ENCODE assay signal across 14 cellular contexts in the genomic region with DNA sequence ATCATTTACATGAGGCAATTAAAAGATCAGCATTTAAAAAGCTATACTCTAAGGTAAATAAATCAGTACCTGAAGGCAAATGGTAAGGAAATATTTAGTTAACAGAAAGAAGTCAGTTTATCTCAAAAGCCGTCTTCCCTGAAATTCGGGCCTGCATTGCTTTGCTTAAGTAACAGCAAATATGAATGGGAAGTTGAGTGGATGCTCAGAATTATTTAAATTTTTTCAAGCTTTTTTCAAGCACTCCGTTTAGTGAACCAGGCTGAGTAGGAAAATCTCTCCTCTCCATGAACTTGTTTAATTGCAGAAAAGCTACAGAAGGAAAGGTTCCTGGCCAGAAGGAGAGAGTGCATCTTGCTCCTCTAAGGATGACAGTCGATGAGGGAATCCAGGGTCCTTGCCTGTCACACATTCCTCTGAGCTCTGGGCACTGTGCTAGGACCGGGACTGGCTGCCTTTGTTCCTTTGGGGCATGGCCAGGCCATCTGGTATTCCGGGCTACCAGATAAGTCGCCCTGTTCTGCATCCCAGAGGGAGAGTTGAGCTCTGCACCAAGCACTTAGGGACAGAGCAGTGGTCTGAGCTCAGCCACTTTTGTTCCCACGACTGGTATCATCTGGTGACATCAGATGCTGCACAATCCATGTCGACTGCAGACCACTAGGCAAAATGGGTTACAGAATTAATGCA.
DNase-seq lines count a peak whose midpoint lies in the region; ATAC-seq and TF ChIP-seq lines count a peak whose summit lies in the region.
"Had no signal": no experiment of that assay in that cellular context is flagged by ENCODE, and none has a peak within 500 bp of the region (broad histone marks: within the 10 kb centered on the region; RNA-seq: fewer than 3 reads in every experiment).

No MANE protein-coding gene starts in this region.

- no peaks in the 10 kb centered on the region for H3K36me3 ChIP-seq in transverse colon
- H3K36me3 ChIP-seq: adrenal gland, thyroid gland had no signal

- intact Hi-C loops in transverse colon (cut with DNase I; ENCODE audit: low total_unique reads) = no loop called here

- ATAC-seq in natural killer cell treated with Interleukin-12 subunit alpha and Interleukin-12 subunit beta and Interleukin-15 and Interleukin-18, amount 100 ng/mL, for 72 hours = no peak
- no peak for ATAC-seq in HG02973 (IDR thresholded peaks at IDR 0.05; ENCODE audit: unreplicated experiment)
- ATAC-seq: activated CD4-positive, alpha-beta T cell treated with anti-CD3 and anti-CD28 coated beads for 36 hours; activated T-cell treated with anti-CD3 and anti-CD28 coated beads, Interleukin-2, amount 50 U/mL, for 72 hours had no signal

- no peak overlapping the region for H3K4me3 ChIP-seq in transverse colon
- H3K4me3 ChIP-seq: adrenal gland, thyroid gland had no signal

- H3K27ac ChIP-seq in angular gyrus (ENCODE audit: low read depth, low read length) = peak overlapping the region; percentile 74
- H3K27ac ChIP-seq in transverse colon = no peak overlapping the region
- H3K27ac ChIP-seq: adrenal gland, thyroid gland had no signal

- in situ Hi-C loops in transverse colon (cut with MboI; ENCODE audit: low pct_ligation_motif_present in 1 of 4, low pct_unique_long_range_greater_than_20kb in 1 of 4, low sequenced_read_pairs in 3 of 4) = no loop called here

- DNase-seq in C1 segment of cervical spinal cord (lab: John Stamatoyannopoulos, UW) (peak in 11 of 14 donors; percentile 25 to 63 (median 49)), hippocampal formation (lab: John Stamatoyannopoulos, UW) (peak; percentile 67 to 73), nucleus accumbens (lab: John Stamatoyannopoulos, UW) (peak in 54 of 56 donors; percentile 16 to 88 (median 68)), transverse colon (no peak), GM20000 (ENCODE audit: low spot score) (no peak)
- DNase-seq in natural killer cell treated with Interleukin-12 subunit alpha and Interleukin-12 subunit beta and Interleukin-15 and Interleukin-18, amount 100 ng/mL, for 72 hours (ENCODE audit: low spot score) = no peak
- DNase-seq: activated CD4-positive, alpha-beta T cell treated with anti-CD3 and anti-CD28 coated beads for 36 hours; activated T-cell treated with anti-CD3 and anti-CD28 coated beads, Interleukin-2, amount 50 U/mL, for 72 hours; adrenal gland; OCI-M1; thyroid gland had no signal

- no peaks in the 10 kb centered on the region for H3K9me3 ChIP-seq in transverse colon
- H3K9me3 ChIP-seq: adrenal gland, thyroid gland had no signal

- H3K4me3 Mint-ChIP-seq in natural killer cell treated with Interleukin-12 subunit alpha and Interleukin-12 subunit beta and Interleukin-15 and Interleukin-18, amount 100 ng/mL, for 72 hours = no peak overlapping the region
- H3K4me3 Mint-ChIP-seq: activated CD4-positive, alpha-beta T cell treated with anti-CD3 and anti-CD28 coated beads for 36 hours; activated T-cell treated with anti-CD3 and anti-CD28 coated beads, Interleukin-2, amount 50 U/mL, for 72 hours; dendritic cell treated with granulocyte-macrophage colony-stimulating factor and Interleukin-4, amounts not matched to agents 40 ng/mL and 50 ng/mL, for 4 days had no signal

- TF ChIP-seq CTCF in transverse colon (IDR thresholded peaks at IDR 0.05) (no peak), GM20000 (IDR thresholded peaks at IDR 0.05; ENCODE audit: extremely low read depth, missing control alignments) (no peak)

- no peak overlapping the region for H3K27ac Mint-ChIP-seq in natural killer cell treated with Interleukin-12 subunit alpha and Interleukin-12 subunit beta and Interleukin-15 and Interleukin-18, amount 100 ng/mL, for 72 hours
- H3K27ac Mint-ChIP-seq: activated CD4-positive, alpha-beta T cell treated with anti-CD3 and anti-CD28 coated beads for 36 hours; activated T-cell treated with anti-CD3 and anti-CD28 coated beads, Interleukin-2, amount 50 U/mL, for 72 hours; dendritic cell treated with granulocyte-macrophage colony-stimulating factor and Interleukin-4, amounts not matched to agents 40 ng/mL and 50 ng/mL, for 4 days had no signal

- TF ChIP-seq POLR2A in transverse colon (IDR thresholded peaks at IDR 0.05) = no peak

- peaks cover 6 to 9% of the 10 kb centered on the region in 2 donors for H3K27me3 Mint-ChIP-seq in natural killer cell treated with Interleukin-12 subunit alpha and Interleukin-12 subunit beta and Interleukin-15 and Interleukin-18, amount 100 ng/mL, for 72 hours

- no peaks in the 10 kb centered on the region for H3K36me3 Mint-ChIP-seq in natural killer cell treated with Interleukin-12 subunit alpha and Interleukin-12 subunit beta and Interleukin-15 and Interleukin-18, amount 100 ng/mL, for 72 hours

- peaks cover 0 to 5% of the 10 kb centered on the region in 2 donors for H3K4me1 Mint-ChIP-seq in natural killer cell treated with Interleukin-12 subunit alpha and Interleukin-12 subunit beta and Interleukin-15 and Interleukin-18, amount 100 ng/mL, for 72 hours (ENCODE audit: low read depth in 2 of 2)

- no peak for TF ChIP-seq EP300 in transverse colon (IDR thresholded peaks at IDR 0.05; ENCODE audit: low read depth)

- H3K27me3 ChIP-seq in transverse colon = no peaks in the 10 kb centered on the region
- H3K27me3 ChIP-seq: adrenal gland, thyroid gland had no signal

- H3K9me3 Mint-ChIP-seq in natural killer cell treated with Interleukin-12 subunit alpha and Interleukin-12 subunit beta and Interleukin-15 and Interleukin-18, amount 100 ng/mL, for 72 hours = no peaks in the 10 kb centered on the region
- H3K9me3 Mint-ChIP-seq: activated T-cell treated with anti-CD3 and anti-CD28 coated beads, Interleukin-2, amount 50 U/mL, for 72 hours; dendritic cell treated with granulocyte-macrophage colony-stimulating factor and Interleukin-4, amounts not matched to agents 40 ng/mL and 50 ng/mL, for 4 days had no signal

- 74 to 91% methylated on average over 7 to 9 of the region's 9 CpGs for WGBS in transverse colon (ENCODE audit: low coverage in 1 of 2), 2 donors

- H3K4me1 ChIP-seq in transverse colon = peaks cover 0 to 6% (median under 1%) of the 10 kb centered on the region in 4 donors
- H3K4me1 ChIP-seq: adrenal gland, thyroid gland had no signal

Comparison
In these comparisons a context has a peak if more than half of its experiments do, and no peak if none do; other contexts are left out.
1. DNase-seq: peak in C1 segment of cervical spinal cord (11 of 14), hippocampal formation (2 of 2) and nucleus accumbens (54 of 56); none in natural killer cell treated with Interleukin-12 subunit alpha and Interleukin-12 subunit beta and Interleukin-15 and Interleukin-18, amount 100 ng/mL, for 72 hours (single experiment), transverse colon (single experiment) and GM20000 (single experiment).